Comparison of ENCODE assay signal across 8 cellular contexts in the genomic region with DNA sequence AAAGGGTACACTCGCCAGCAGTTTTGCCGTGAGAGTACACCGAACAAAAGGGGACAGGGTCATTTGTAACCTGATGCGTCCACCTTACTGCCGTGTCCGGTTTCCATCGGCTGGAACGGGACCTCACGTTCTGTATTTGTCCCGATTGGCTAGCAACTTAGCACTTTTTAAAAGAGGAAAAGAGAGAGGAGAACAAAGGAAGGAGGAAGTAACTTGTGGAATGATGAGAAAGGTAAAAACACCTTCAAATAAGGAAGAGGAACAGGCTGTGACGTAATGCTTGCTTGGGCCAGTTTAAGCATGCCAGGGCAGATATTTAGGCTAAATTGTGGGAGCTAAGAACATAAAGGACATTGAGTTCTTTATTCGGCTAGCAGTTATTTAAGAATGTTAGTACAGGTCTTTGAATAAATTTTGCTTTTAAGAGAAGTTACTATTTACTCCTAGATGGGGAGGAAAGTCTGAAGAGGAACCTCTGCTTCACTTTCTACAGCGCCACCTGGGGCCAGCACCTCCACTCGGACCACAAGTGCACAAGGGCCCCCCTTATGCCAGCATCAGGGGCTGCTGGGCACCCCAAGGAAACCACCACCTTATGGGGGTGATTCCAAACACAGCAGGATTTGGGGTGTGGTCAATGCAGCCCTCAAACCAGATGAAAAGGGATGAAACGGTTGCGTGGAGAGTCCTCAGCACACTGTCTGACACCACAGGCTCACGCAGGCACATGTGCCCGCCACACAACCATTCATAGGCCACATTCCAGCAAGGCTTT. TPM values are rescaled to one million over a fixed set of nuclear protein-coding genes. Genes with fewer than 3 reads are reported as not detected.
A peak's percentile ranks its signal among the peaks of the same experiment; 100 is the strongest.
DNase-seq lines count a peak whose midpoint lies in the region; ATAC-seq, FAIRE-seq and TF ChIP-seq lines count a peak whose summit lies in the region.

No MANE protein-coding gene starts in this region.

- H3K4me3 ChIP-seq in GM06990 (replicated peaks; ENCODE audit: low read depth, low read length) (peak overlapping the region; percentile 67), adipocyte (ENCODE audit: low read length) (no peak overlapping the region), mucosa of rectum (ENCODE audit: low read length in 2 of 2) (peak overlapping the region; percentile 65 to 70)

- peak overlapping the region; percentile 90 to 98 for H3K27ac ChIP-seq in mucosa of rectum (ENCODE audit: low read depth in 2 of 2, low read length in 2 of 2)

- FAIRE-seq in frontal cortex (lab: Jason Lieb, UNC) = no peak

- H3K36me3 ChIP-seq in GM06990 (ENCODE audit: control insufficient read depth, insufficient read depth, low read length) (peaks cover 7% of the 10 kb centered on the region), adipocyte (ENCODE audit: control insufficient read depth, insufficient read depth, low read length, severe bottlenecking) (peaks cover 3% of the 10 kb centered on the region), mucosa of rectum (ENCODE audit: control insufficient read depth in 2 of 2, insufficient read depth in 2 of 2, low read length in 2 of 2) (no peaks in the 10 kb centered on the region)

- H3K9me3 ChIP-seq in adipocyte (ENCODE audit: control insufficient read depth, low read length) (no peaks in the 10 kb centered on the region), mucosa of rectum (ENCODE audit: control insufficient read depth in 2 of 2, low read length in 2 of 2) (no peaks in the 10 kb centered on the region)

- ATAC-seq in HG03520 (IDR thresholded peaks at IDR 0.05; ENCODE audit: unreplicated experiment) = no peak
- no peak for ATAC-seq in GM21825 (IDR thresholded peaks at IDR 0.05; ENCODE audit: unreplicated experiment)

- H3K4me1 ChIP-seq in adipocyte (ENCODE audit: control insufficient read depth, insufficient read depth, low read length) = peaks cover 13% of the 10 kb centered on the region
- peaks cover 30 to 34% of the 10 kb centered on the region in 2 donors for H3K4me1 ChIP-seq in mucosa of rectum (ENCODE audit: control insufficient read depth in 2 of 2, insufficient read depth in 2 of 2, low read length in 2 of 2)

- TF ChIP-seq CTCF in GM06990 (IDR thresholded peaks at IDR 0.05; ENCODE audit: insufficient read depth, low read length, poor library complexity, severe bottlenecking) (peak; percentile 72), LNCAP (IDR thresholded peaks at IDR 0.05) (peak; percentile 47; the same call in 1 of the 2 replicates)

- H3K9ac ChIP-seq in adipocyte (ENCODE audit: low read length) (no peak overlapping the region), mucosa of rectum (ENCODE audit: low read depth in 1 of 2, low read length in 2 of 2) (peak overlapping the region; percentile 64 to 74)

- no peaks in the 10 kb centered on the region for H3K27me3 ChIP-seq in GM06990 (replicated peaks; ENCODE audit: control insufficient read depth, insufficient read depth, low read length)
- H3K27me3 ChIP-seq in adipocyte (replicated peaks; ENCODE audit: control insufficient read depth, insufficient read depth, low read length) = peaks cover 26% of the 10 kb centered on the region
- no peaks in the 10 kb centered on the region for H3K27me3 ChIP-seq in mucosa of rectum (ENCODE audit: control insufficient read depth in 2 of 2, insufficient read depth in 2 of 2, low read length in 2 of 2)

- DNase-seq in GM06990 (ENCODE audit: extremely low read depth, insufficient read length) (no peak), adipocyte (ENCODE audit: low read depth) (peak; percentile 24), iPS-NIHi11 (ENCODE audit: low spot score) (no peak), frontal cortex (ENCODE audit: low spot score in 2 of 2) (no peak)

RNA-seq across cellular contexts. Expression of a gene that starts 5.8 kb away (rescaled TPM):
- total RNA-seq in frontal cortex = 4.5 TPM

RNA-seq across cellular contexts. Expression of a gene that starts 21.5 kb away (rescaled TPM):
- 60.3 TPM for total RNA-seq in frontal cortex

RNA-seq across cellular contexts. Expression of a gene that starts 39.5 kb away (rescaled TPM):
- 28.1 TPM for total RNA-seq in frontal cortex

RNA-seq across cellular contexts. Expression of a gene that starts 43.9 kb away (rescaled TPM):
- 5.7 TPM for total RNA-seq in frontal cortex

RNA-seq across cellular contexts. Expression of a gene that starts 50.5 kb away (rescaled TPM):
- total RNA-seq in frontal cortex = 4.1 TPM
